Comparison of ENCODE assay signal across 11 cellular contexts in the genomic region with DNA sequence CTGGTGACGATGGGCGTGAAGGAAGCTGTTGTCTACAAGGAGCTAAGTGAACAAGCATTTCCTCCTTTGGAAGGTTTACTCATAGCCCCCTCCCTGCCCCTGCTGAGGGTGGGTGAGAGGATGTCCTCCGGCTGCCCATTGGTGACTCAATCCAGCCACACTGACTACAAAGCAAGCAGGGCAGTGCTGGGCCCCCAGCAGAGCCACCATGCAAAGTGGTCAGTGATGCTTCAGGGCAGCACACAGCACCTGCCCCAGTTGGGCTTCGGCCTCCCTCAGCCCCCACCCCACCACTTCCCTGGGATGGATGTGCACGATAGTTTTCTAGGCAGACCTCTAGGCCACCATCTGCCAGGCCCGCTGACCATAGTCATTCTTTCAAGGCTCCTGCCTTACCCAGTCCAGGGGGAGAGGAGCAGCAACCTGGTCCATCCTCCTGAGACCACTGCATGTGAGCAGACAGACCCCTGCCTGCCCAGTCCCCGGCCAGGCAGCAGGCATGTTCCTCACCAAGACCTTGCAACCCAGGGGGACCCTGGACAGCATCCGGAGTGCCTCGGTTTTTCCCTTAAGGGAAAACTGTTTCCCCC.
DNase-seq lines count a peak whose midpoint lies in the region; ATAC-seq, FAIRE-seq and TF ChIP-seq lines count a peak whose summit lies in the region.
"Had no signal": no experiment of that assay in that cellular context is flagged by ENCODE, and none has a peak within 500 bp of the region (broad histone marks: within the 10 kb centered on the region; RNA-seq: fewer than 3 reads in every experiment).

No MANE protein-coding gene starts in this region.

- H3K36me3 Mint-ChIP-seq in astrocyte (ENCODE audit: low read depth, unreplicated experiment), result no peaks in the 10 kb centered on the region

- no peak overlapping the region for H2BK120ac ChIP-seq in mesendoderm (ENCODE audit: low read depth, low read length)

- H3K4me2 ChIP-seq in astrocyte (ENCODE audit: low read length) (peak overlapping the region; percentile 73), mesendoderm (ENCODE audit: low read length) (no peak overlapping the region)

- peak overlapping the region; percentile 14 for H3K9ac ChIP-seq in astrocyte (ENCODE audit: low read length)
- no peak overlapping the region for H3K9ac ChIP-seq in skeletal muscle tissue (ENCODE audit: low read depth in 1 of 3, low read length in 3 of 3)
- H3K9ac ChIP-seq in mesendoderm (ENCODE audit: low read length), result no peak overlapping the region

- no peak overlapping the region for H3K18ac ChIP-seq in mesendoderm (ENCODE audit: low read length)

- no peak overlapping the region for H2BK5ac ChIP-seq in mesendoderm (ENCODE audit: low read length)

- H2AFZ ChIP-seq in astrocyte (ENCODE audit: low read depth, low read length), result no peak overlapping the region

- H4K8ac ChIP-seq in mesendoderm (ENCODE audit: low read depth, low read length), result no peak overlapping the region

- in situ Hi-C loops in G401 (cut with HindIII; ENCODE audit: low sequenced_read_pairs), result loop anchor here (25.0 kb wide), 1 partner anchor 107 kb away; no protein-coding TSS in a partner anchor

- H3K27ac ChIP-seq in astrocyte (ENCODE audit: low read depth, low read length) (peak overlapping the region; percentile 63), right atrium auricular region (peak overlapping the region; percentile 83 to 89), skeletal muscle tissue (ENCODE audit: low read depth, low read length) (peak overlapping the region; percentile 70), mesendoderm (ENCODE audit: low read depth, low read length) (no peak overlapping the region)
- H3K27ac ChIP-seq: cardiac muscle cell had no signal

- H3K9me3 ChIP-seq in astrocyte (ENCODE audit: insufficient read depth, low read depth, low read length) (no peaks in the 10 kb centered on the region), right atrium auricular region (no peaks in the 10 kb centered on the region), skeletal muscle tissue (ENCODE audit: control insufficient read depth in 3 of 3, low read length in 3 of 3) (no peaks in the 10 kb centered on the region)

- H3K4me3 Mint-ChIP-seq in astrocyte (ENCODE audit: unreplicated experiment), result no peak overlapping the region
- H3K4me3 Mint-ChIP-seq: naive B cell had no signal

- peaks cover 36% of the 10 kb centered on the region for H3K4me1 ChIP-seq in astrocyte (ENCODE audit: insufficient read depth, low read length)
- peaks cover 0 to 25% of the 10 kb centered on the region in 2 donors for H3K4me1 ChIP-seq in right atrium auricular region
- peaks cover 9 to 18% (median 16%) of the 10 kb centered on the region in 3 donors for H3K4me1 ChIP-seq in skeletal muscle tissue (ENCODE audit: control insufficient read depth in 3 of 3, insufficient read depth in 3 of 3, low read length in 3 of 3)
- no peaks in the 10 kb centered on the region for H3K4me1 ChIP-seq in mesendoderm (ENCODE audit: control insufficient read depth, low read depth, low read length)

- H3K36me3 ChIP-seq in astrocyte (ENCODE audit: insufficient read depth, low read length), result peaks cover 4% of the 10 kb centered on the region
- H3K36me3 ChIP-seq in right atrium auricular region, result peaks cover 10% of the 10 kb centered on the region
- H3K36me3 ChIP-seq in skeletal muscle tissue (ENCODE audit: control insufficient read depth in 3 of 3, insufficient read depth in 3 of 3, low read length in 3 of 3), result no peaks in the 10 kb centered on the region
- H3K36me3 ChIP-seq in mesendoderm (ENCODE audit: control insufficient read depth, insufficient read depth, low read length), result peaks cover 2% of the 10 kb centered on the region

- ATAC-seq in GM19463 (IDR thresholded peaks at IDR 0.05; ENCODE audit: unreplicated experiment), result no peak

- H3K9me3 Mint-ChIP-seq in astrocyte (ENCODE audit: unreplicated experiment), result no peaks in the 10 kb centered on the region
- H3K9me3 Mint-ChIP-seq: naive B cell had no signal

- no peaks in the 10 kb centered on the region for H3K79me2 ChIP-seq in astrocyte (ENCODE audit: insufficient read depth, low read length)
- no peaks in the 10 kb centered on the region for H3K79me2 ChIP-seq in mesendoderm (ENCODE audit: control insufficient read depth, insufficient read depth, low read length)

- no peak overlapping the region for H2BK15ac ChIP-seq in mesendoderm (replicated peaks; ENCODE audit: low read depth)

- no peak overlapping the region for H3K27ac Mint-ChIP-seq in astrocyte (ENCODE audit: unreplicated experiment)

- H4K5ac ChIP-seq in mesendoderm (ENCODE audit: low read length), result no peak overlapping the region

- no peak for FAIRE-seq in astrocyte (lab: Jason Lieb, UNC)

- peaks cover 4% of the 10 kb centered on the region for H4K20me1 ChIP-seq in astrocyte (ENCODE audit: insufficient read depth, low read length)

- no peak for TF ChIP-seq CTCF in astrocyte (IDR thresholded peaks at IDR 0.05; ENCODE audit: insufficient read depth, low read depth, low read length)
- no peak for TF ChIP-seq CTCF in right atrium auricular region (IDR thresholded peaks at IDR 0.05)

- H2AK5ac ChIP-seq in mesendoderm (ENCODE audit: low read length), result no peak overlapping the region

- H3K23ac ChIP-seq in mesendoderm (ENCODE audit: low read length), result no peak overlapping the region

- no CpG with 5 or more reads among the region's 9 CpGs for WGBS in mesendoderm (ENCODE audit: extremely low coverage, insufficient coverage, low lambda C conversion rate)

- H3K27me3 Mint-ChIP-seq in astrocyte (ENCODE audit: low read depth, unreplicated experiment), result no peaks in the 10 kb centered on the region
- H3K27me3 Mint-ChIP-seq: naive B cell had no signal

- CTCF ChIA-PET in HEK293T (lab: Yijun Ruan, JAX), result no interaction called here

- no peaks in the 10 kb centered on the region for H3K79me1 ChIP-seq in mesendoderm (ENCODE audit: low read length)

- H3K4me1 Mint-ChIP-seq in astrocyte (ENCODE audit: low read depth, unreplicated experiment), result peaks cover 4% of the 10 kb centered on the region
- H3K4me1 Mint-ChIP-seq: naive B cell had no signal

- H3K4me3 ChIP-seq in astrocyte (ENCODE audit: insufficient read depth, low read depth, low read length), result no peak overlapping the region
- no peak overlapping the region for H3K4me3 ChIP-seq in right atrium auricular region
- peak overlapping the region in 1 of 3 donors; percentile 14 for H3K4me3 ChIP-seq in skeletal muscle tissue (ENCODE audit: low read length in 3 of 3)
- H3K4me3 ChIP-seq in mesendoderm (ENCODE audit: low read length), result no peak overlapping the region
- H3K4me3 ChIP-seq: cardiac muscle cell had no signal

- DNase-seq in G401 (ENCODE audit: low spot score) (peak; percentile 52), astrocyte (ENCODE audit: low read depth) (peak; percentile 59), right atrium auricular region (ENCODE audit: low spot score) (no peak), HEK293T (ENCODE audit: extremely low spot score) (no peak), mesendoderm (no peak), epidermal melanocyte (ENCODE audit: insufficient read length, low spot score) (no peak)
- DNase-seq: GDM1, naive B cell had no signal

- H3K27me3 ChIP-seq in astrocyte (ENCODE audit: insufficient read depth, low read length) (no peaks in the 10 kb centered on the region), right atrium auricular region (no peaks in the 10 kb centered on the region), skeletal muscle tissue (ENCODE audit: control insufficient read depth in 3 of 3, insufficient read depth in 3 of 3, low read length in 3 of 3) (no peaks in the 10 kb centered on the region), mesendoderm (ENCODE audit: insufficient read depth, low read length, poor library complexity) (no peaks in the 10 kb centered on the region)
- H3K27me3 ChIP-seq: cardiac muscle cell had no signal

- POLR2A ChIA-PET in HEK293T (lab: Yijun Ruan, JAX), result no interaction called here

- no peak overlapping the region for H3K4ac ChIP-seq in mesendoderm (ENCODE audit: low read depth, low read length)

- no peak overlapping the region for H3K56ac ChIP-seq in mesendoderm (ENCODE audit: low read length)

TF ChIP-seq in HEK293T, 16 proteins besides CTCF, POLR2A, EP300 and RAD21:
- TF ChIP-seq ELF4 (IDR thresholded peaks at IDR 0.05), result no peak
- TF ChIP-seq FOXA1 (IDR thresholded peaks at IDR 0.05), result no peak
- TF ChIP-seq ZNF384 (IDR thresholded peaks at IDR 0.05), result no peak
- no peak for TF ChIP-seq L3MBTL2 (conservative IDR thresholded peaks at IDR 0.05)
- TF ChIP-seq HDGF (IDR thresholded peaks at IDR 0.05; ENCODE audit: borderline replicate concordance), result no peak
- TF ChIP-seq ARNT (IDR thresholded peaks at IDR 0.05), result no peak
- TF ChIP-seq SUZ12 (IDR thresholded peaks at IDR 0.05), result no peak
TF ChIP-seq in HEK293T: peak in this region for 0.

Comparison
In these comparisons a context has a peak if more than half of its experiments do, and no peak if none do; other contexts are left out.
1. DNase-seq: peak in G401 (single experiment) and astrocyte (single experiment); none in right atrium auricular region (single experiment), HEK293T (single experiment), mesendoderm (single experiment) and epidermal melanocyte (single experiment).